Comparison of ENCODE assay signal across 1 cellular context in genomic region chr9:114119242-114120191, GRCh38.
A peak's percentile ranks its signal among the peaks of the same experiment; 100 is the strongest.
TF ChIP-seq lines count a peak whose summit lies in the region.

No MANE protein-coding gene starts in this region.

TF ChIP-seq in HepG2, 621 proteins besides CTCF, POLR2A, EP300 and RAD21 (continued from another document):
- no peak for TF ChIP-seq SNAPC5 (CRISPR knock-in tag; IDR thresholded peaks at IDR 0.05; ENCODE audit: borderline replicate concordance)
- no peak for TF ChIP-seq ZFAT (CRISPR knock-in tag; conservative IDR thresholded peaks at IDR 0.05)
- no peak for TF ChIP-seq ATF2 (CRISPR knock-in tag; IDR thresholded peaks at IDR 0.05)
- TF ChIP-seq RARA (CRISPR knock-in tag; IDR thresholded peaks at IDR 0.05) = peak; percentile 79
- TF ChIP-seq NFE2L1 (CRISPR knock-in tag; IDR thresholded peaks at IDR 0.05; ENCODE audit: borderline replicate concordance) = no peak
- TF ChIP-seq STAT5B (CRISPR knock-in tag; IDR thresholded peaks at IDR 0.05) = no peak
- 0 out of 2 replicates have a peak, but pooled peaks have one; percentile 2 for TF ChIP-seq ZNF331 (CRISPR knock-in tag; IDR thresholded peaks at IDR 0.05)
- TF ChIP-seq CHD4 (IDR thresholded peaks at IDR 0.05; ENCODE audit: borderline replicate concordance, low read length) = peak; percentile 65; the same call in 1 of the 2 replicates
- no peak for TF ChIP-seq ZBTB14 (CRISPR knock-in tag; IDR thresholded peaks at IDR 0.05)
- TF ChIP-seq NFAT5 (CRISPR knock-in tag; IDR thresholded peaks at IDR 0.05) = no peak
- no peak for TF ChIP-seq HNF1A (IDR thresholded peaks at IDR 0.05; ENCODE audit: low read depth)
- TF ChIP-seq HNF1A (CRISPR knock-in tag; IDR thresholded peaks at IDR 0.05; ENCODE audit: borderline replicate concordance) = no peak
- no peak for TF ChIP-seq HOXA9 (CRISPR knock-in tag; IDR thresholded peaks at IDR 0.05; ENCODE audit: borderline replicate concordance)
- TF ChIP-seq HMGXB4 (CRISPR knock-in tag; IDR thresholded peaks at IDR 0.05; ENCODE audit: borderline replicate concordance in 1 of 2, low read depth in 1 of 2) = peak in 1 of 2 experiments; percentile 15; a peak in 1 of 4 replicates
- TF ChIP-seq NAIF1 (CRISPR knock-in tag; IDR thresholded peaks at IDR 0.05; ENCODE audit: borderline replicate concordance) = 0 out of 2 replicates have a peak, but pooled peaks have one; percentile 33
- peak; percentile 59; the same call in 1 of the 2 replicates for TF ChIP-seq ZBTB43 (CRISPR knock-in tag; conservative IDR thresholded peaks at IDR 0.05)
- TF ChIP-seq KAT8 (CRISPR knock-in tag; IDR thresholded peaks at IDR 0.05) = peak; percentile 42; the same call in 1 of the 2 replicates
- no peak for TF ChIP-seq ZNF577 (CRISPR knock-in tag; IDR thresholded peaks at IDR 0.05; ENCODE audit: borderline replicate concordance, low read depth)
- TF ChIP-seq NR2F6 (IDR thresholded peaks at IDR 0.05) = peak; percentile 73
- TF ChIP-seq NR2F6 (CRISPR knock-in tag; IDR thresholded peaks at IDR 0.05) = peak; percentile 82
- no peak for TF ChIP-seq ZNF784 (CRISPR knock-in tag; IDR thresholded peaks at IDR 0.05; ENCODE audit: borderline replicate concordance)
- TF ChIP-seq ADNP (CRISPR knock-in tag; IDR thresholded peaks at IDR 0.05) = peak; percentile 78
- no peak for TF ChIP-seq ZNF790 (CRISPR knock-in tag; IDR thresholded peaks at IDR 0.05; ENCODE audit: borderline replicate concordance)
- no peak for TF ChIP-seq ARNT2 (CRISPR knock-in tag; IDR thresholded peaks at IDR 0.05; ENCODE audit: low read depth)
- no peak for TF ChIP-seq ONECUT2 (CRISPR knock-in tag; IDR thresholded peaks at IDR 0.05)
- peak; percentile 49; the same call in 1 of the 2 replicates for TF ChIP-seq ARID5B (CRISPR knock-in tag; IDR thresholded peaks at IDR 0.05)
- peak; percentile 65; the same call in 1 of the 2 replicates for TF ChIP-seq IKZF5 (CRISPR knock-in tag; IDR thresholded peaks at IDR 0.05)
- TF ChIP-seq ZBTB21 (CRISPR knock-in tag; IDR thresholded peaks at IDR 0.05) = no peak
- no peak for TF ChIP-seq NFYC (CRISPR knock-in tag; IDR thresholded peaks at IDR 0.05)
- peak; percentile 62 for TF ChIP-seq FOXA3 (CRISPR knock-in tag; IDR thresholded peaks at IDR 0.05)
